In the genomic region with DNA sequence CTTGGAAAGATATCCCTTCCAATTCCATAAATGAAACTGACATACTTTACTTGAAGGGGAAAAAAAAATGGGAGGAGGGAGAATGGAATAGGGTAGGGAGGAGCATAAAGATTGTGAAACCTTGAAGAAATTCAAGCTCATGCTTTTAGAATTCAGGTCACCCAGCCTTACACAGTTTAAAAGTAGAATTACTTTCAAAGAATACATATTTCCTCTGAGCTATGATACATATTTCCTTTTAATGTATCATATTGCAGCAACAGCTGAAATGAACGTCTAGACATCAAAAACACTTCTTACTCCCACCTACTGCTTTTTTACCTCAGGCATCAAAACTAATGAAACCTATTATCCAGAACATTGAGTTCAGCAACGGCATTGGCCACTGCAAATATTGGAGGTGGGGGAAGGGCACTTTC, we compare ENCODE assay signal across 1 cellular context.
A peak's percentile ranks its signal among the peaks of the same experiment; 100 is the strongest.
TF ChIP-seq lines count a peak whose summit lies in the region.

No MANE protein-coding gene starts in this region.

TF ChIP-seq in HEK293, 187 proteins besides CTCF, POLR2A, EP300 and RAD21 (continued from another document):
- peak; percentile 81 for TF ChIP-seq ZNF600 (tag by site-specific recombination; IDR thresholded peaks at IDR 0.05)
- no peak for TF ChIP-seq REPIN1 (tag by site-specific recombination; IDR thresholded peaks at IDR 0.05; ENCODE audit: low read depth)
- TF ChIP-seq ZNF596 (tag by site-specific recombination; IDR thresholded peaks at IDR 0.05): no peak
- TF ChIP-seq FEZF1 (tag by site-specific recombination; IDR thresholded peaks at IDR 0.05): peak; percentile 72
- TF ChIP-seq ZEB2 (tag by site-specific recombination; IDR thresholded peaks at IDR 0.05): 0 out of 2 replicates have a peak, but pooled peaks have one; percentile 21
- no peak for TF ChIP-seq ZFP41 (tag by site-specific recombination; IDR thresholded peaks at IDR 0.05; ENCODE audit: borderline replicate concordance)
- no peak for TF ChIP-seq ZNF354C (tag by site-specific recombination; IDR thresholded peaks at IDR 0.05; ENCODE audit: borderline replicate concordance, low read depth)
- TF ChIP-seq IKZF3 (tag by site-specific recombination; IDR thresholded peaks at IDR 0.05): peak; percentile 47; the same call in 1 of the 2 replicates
